Comparison of ENCODE assay signal across 11 cellular contexts in genomic region chr1:61746768-61747167, GRCh38. TPM values are rescaled to one million over a fixed set of nuclear protein-coding genes. Genes with fewer than 3 reads are reported as not detected.
DNase-seq lines count a peak whose midpoint lies in the region; ATAC-seq and TF ChIP-seq lines count a peak whose summit lies in the region.
"Had no signal": no experiment of that assay in that cellular context is flagged by ENCODE, and none has a peak within 500 bp of the region (broad histone marks: within the 10 kb centered on the region; RNA-seq: fewer than 3 reads in every experiment).

No MANE protein-coding gene starts in this region.

- H3K9me3 Mint-ChIP-seq in MCF 10A (ENCODE audit: unreplicated experiment) (no peaks in the 10 kb centered on the region), type B pancreatic cell (no peaks in the 10 kb centered on the region)

- no peaks in the 10 kb centered on the region for H3K9me3 ChIP-seq in breast epithelium
- no peaks in the 10 kb centered on the region for H3K9me3 ChIP-seq in body of pancreas

- no peaks in the 10 kb centered on the region for H3K27me3 Mint-ChIP-seq in MCF 10A (ENCODE audit: insufficient read depth, unreplicated experiment)
- H3K27me3 Mint-ChIP-seq in type B pancreatic cell, result no peaks in the 10 kb centered on the region

- H3K27ac ChIP-seq in breast epithelium (peak overlapping the region in 1 of 2 donors; percentile 35), body of pancreas (peak overlapping the region in 3 of 4 donors; percentile 11 to 50 (median 21))

- intact Hi-C loops in MCF 10A (cut with micrococcal nuclease), result no loop called here
- intact Hi-C loops in breast epithelium (cut with DNase I; ENCODE audit: low total_unique reads), result no loop called here
- intact Hi-C loops in body of pancreas (cut with DNase I), result no loop called here
- intact Hi-C loops in left ventricle myocardium superior (cut with micrococcal nuclease), result loop anchor here (10.0 kb wide), 1 partner anchor 88 kb away; no protein-coding TSS in a partner anchor

- POLR2A ChIA-PET in MCF 10A (lab: Yijun Ruan, JAX), result no interaction called here

- no peak overlapping the region for H3K4me3 Mint-ChIP-seq in MCF 10A (ENCODE audit: unreplicated experiment)
- H3K4me3 Mint-ChIP-seq in type B pancreatic cell, result peak overlapping the region; percentile 23

- DNase-seq in MCF 10A (ENCODE audit: unreplicated experiment), result no peak
- DNase-seq in breast epithelium (ENCODE audit: low spot score in 2 of 2), result no peak
- DNase-seq in body of pancreas, result no peak
- DNase-seq in kidney epithelial cell (ENCODE audit: low read depth), result peak; percentile 35
- DNase-seq in type B pancreatic cell (ENCODE audit: extremely low spot score, unreplicated experiment), result no peak
- DNase-seq in GM03348 (ENCODE audit: low spot score), result no peak
- DNase-seq in left ventricle myocardium superior, result no peak
- DNase-seq in NOMO-1 (lab: John Stamatoyannopoulos, UW; ENCODE audit: unreplicated experiment in 2 of 2), result no peak
- DNase-seq: Karpas-422, NCI-H526, T-helper 2 cell had no signal

- H3K4me3 ChIP-seq in breast epithelium, result no peak overlapping the region
- H3K4me3 ChIP-seq in body of pancreas, result no peak overlapping the region
- H3K4me3 ChIP-seq in kidney epithelial cell (ENCODE audit: low read depth, low read length), result peak overlapping the region; percentile 25

- H3K36me3 ChIP-seq in breast epithelium (no peaks in the 10 kb centered on the region), body of pancreas (replicated peaks in 1 of 2; ENCODE audit: insufficient read depth in 1 of 2, low read depth in 2 of 2) (no peaks in the 10 kb centered on the region), kidney epithelial cell (ENCODE audit: control insufficient read depth, insufficient read depth, low read length) (no peaks in the 10 kb centered on the region)

- H3K4me1 ChIP-seq in breast epithelium (no peaks in the 10 kb centered on the region), body of pancreas (peaks cover 31% of the 10 kb centered on the region)

- peak overlapping the region; percentile 46 for H3K27ac Mint-ChIP-seq in MCF 10A (ENCODE audit: low read depth, unreplicated experiment)
- peak overlapping the region; percentile 29 for H3K27ac Mint-ChIP-seq in type B pancreatic cell

- no TSS peak for BruUV-seq in MCF 10A (replicated peaks; lab: Mats Ljungman, UMichigan)

- no peak for TF ChIP-seq POLR2A in breast epithelium (IDR thresholded peaks at IDR 0.05)
- no peak for TF ChIP-seq POLR2A in body of pancreas (IDR thresholded peaks at IDR 0.05)

- no peaks in the 10 kb centered on the region for H3K27me3 ChIP-seq in breast epithelium
- H3K27me3 ChIP-seq in body of pancreas, result no peaks in the 10 kb centered on the region
- no peaks in the 10 kb centered on the region for H3K27me3 ChIP-seq in kidney epithelial cell (ENCODE audit: control insufficient read depth, insufficient read depth, low read length)

- CTCF ChIA-PET in MCF 10A (lab: Yijun Ruan, JAX), result interaction anchor here (0.6 to 0.8 kb wide), 3 partner anchors 23 to 245 kb away, joined by 3 to 5 read pairs (median 3); no protein-coding TSS in a partner anchor

- no peak for TF ChIP-seq CTCF in MCF 10A (IDR thresholded peaks at IDR 0.05; ENCODE audit: unreplicated experiment)
- TF ChIP-seq CTCF in breast epithelium (IDR thresholded peaks at IDR 0.05), result no peak
- TF ChIP-seq CTCF in body of pancreas (IDR thresholded peaks at IDR 0.05), result no peak
- no peak for TF ChIP-seq CTCF in kidney epithelial cell (IDR thresholded peaks at IDR 0.05; ENCODE audit: insufficient read depth, low read length, poor library complexity, severe bottlenecking)
- TF ChIP-seq CTCF in type B pancreatic cell (conservative IDR thresholded peaks at IDR 0.05), result no peak

- H3K4me1 Mint-ChIP-seq in MCF 10A (ENCODE audit: insufficient read depth, unreplicated experiment), result peaks cover 24% of the 10 kb centered on the region
- peaks cover 34% of the 10 kb centered on the region for H3K4me1 Mint-ChIP-seq in type B pancreatic cell (ENCODE audit: unreplicated experiment)

- 35 to 36% methylated on average over 1 of the region's 1 CpG for WGBS in body of pancreas, 2 donors

- ATAC-seq in body of pancreas (no peak), left ventricle myocardium superior (no peak)

- peaks cover 33% of the 10 kb centered on the region for H3K36me3 Mint-ChIP-seq in MCF 10A (ENCODE audit: insufficient read depth, unreplicated experiment)
- H3K36me3 Mint-ChIP-seq in type B pancreatic cell, result no peaks in the 10 kb centered on the region

RNA-seq across cellular contexts. Expression of gene PATJ, which starts 4.5 kb away (rescaled TPM):
- 28.7 and 30.6 TPM in 2 replicates for total RNA-seq in MCF 10A (2022)
- total RNA-seq in breast epithelium, result 100 to 1,000 TPM in 2 of 3 donors, 10 to 100 TPM in 1; 20.8 to 193 (median 129) TPM
- 10 to 100 TPM; 54.2 to 72.5 TPM for total RNA-seq in body of pancreas
- total RNA-seq in kidney epithelial cell, result 27.1 and 34.7 TPM in 2 replicates
- 39.4 and 83.1 TPM in 2 replicates for total RNA-seq in type B pancreatic cell (ENCODE audit: low replicate concordance)
- total RNA-seq in left ventricle myocardium superior, result 125 TPM

RNA-seq across cellular contexts. Expression of gene TM2D1, which starts 21.8 kb away (rescaled TPM):
- 29.4 and 36.4 TPM in 2 replicates for total RNA-seq in MCF 10A (2022)
- total RNA-seq in breast epithelium, result 10 to 100 TPM; 65.4 to 85.9 (median 76.1) TPM
- 10 to 100 TPM; 29.3 to 39.7 TPM for total RNA-seq in body of pancreas
- total RNA-seq in kidney epithelial cell, result 40.7 and 49.6 TPM in 2 replicates
- total RNA-seq in type B pancreatic cell (ENCODE audit: low replicate concordance), result 36.7 and 37.1 TPM in 2 replicates
- total RNA-seq in left ventricle myocardium superior, result 33.0 TPM
